ENCODE assay signal across 1 cellular context in genomic region chr7:100889761-100890639, GRCh38.
TF ChIP-seq lines count a peak whose summit lies in the region.

No MANE protein-coding gene starts in this region.

TF ChIP-seq in SK-N-SH, 30 proteins besides CTCF, POLR2A, EP300 and RAD21 (continued from another document):
- TF ChIP-seq USF1 (IDR thresholded peaks at IDR 0.05; ENCODE audit: borderline replicate concordance, low read depth) = peak; percentile 51; the same call in 1 of the 2 replicates
- TF ChIP-seq NFIC (IDR thresholded peaks at IDR 0.05; ENCODE audit: borderline replicate concordance) = no peak
- TF ChIP-seq USF2 (IDR thresholded peaks at IDR 0.05; ENCODE audit: borderline replicate concordance, low read depth, low read length) = no peak
- TF ChIP-seq SIN3A (IDR thresholded peaks at IDR 0.05; ENCODE audit: borderline replicate concordance, low read depth, low read length) = peak; percentile 17; the same call in 1 of the 2 replicates
- peak; percentile 87 for TF ChIP-seq NRF1 (IDR thresholded peaks at IDR 0.05; ENCODE audit: low read depth, low read length)
- peak; percentile 80 for TF ChIP-seq TAF1 (IDR thresholded peaks at IDR 0.05; ENCODE audit: borderline replicate concordance, low read depth, low read length)
- peak; percentile 53; the same call in 1 of the 2 replicates for TF ChIP-seq RFX5 (IDR thresholded peaks at IDR 0.05; ENCODE audit: low read length)
- TF ChIP-seq POLR2AphosphoS5 (IDR thresholded peaks at IDR 0.05; ENCODE audit: low read depth, low read length) = peak; percentile 96
- TF ChIP-seq CHD2 (IDR thresholded peaks at IDR 0.05; ENCODE audit: low read length, partially characterized antibody) = peak; percentile 19
- TF ChIP-seq RCOR1 (IDR thresholded peaks at IDR 0.05; ENCODE audit: low read length) = no peak
- TF ChIP-seq MXI1 (IDR thresholded peaks at IDR 0.05; ENCODE audit: low read depth, low read length) = peak; percentile 96
- 0 out of 2 replicates have a peak, but pooled peaks have one; percentile 7 for TF ChIP-seq PBX3 (IDR thresholded peaks at IDR 0.05)
- TF ChIP-seq GABPA (IDR thresholded peaks at IDR 0.05; ENCODE audit: low read depth) = peak; percentile 71
